Comparison of ENCODE assay signal across 2 cellular contexts in the genomic region with DNA sequence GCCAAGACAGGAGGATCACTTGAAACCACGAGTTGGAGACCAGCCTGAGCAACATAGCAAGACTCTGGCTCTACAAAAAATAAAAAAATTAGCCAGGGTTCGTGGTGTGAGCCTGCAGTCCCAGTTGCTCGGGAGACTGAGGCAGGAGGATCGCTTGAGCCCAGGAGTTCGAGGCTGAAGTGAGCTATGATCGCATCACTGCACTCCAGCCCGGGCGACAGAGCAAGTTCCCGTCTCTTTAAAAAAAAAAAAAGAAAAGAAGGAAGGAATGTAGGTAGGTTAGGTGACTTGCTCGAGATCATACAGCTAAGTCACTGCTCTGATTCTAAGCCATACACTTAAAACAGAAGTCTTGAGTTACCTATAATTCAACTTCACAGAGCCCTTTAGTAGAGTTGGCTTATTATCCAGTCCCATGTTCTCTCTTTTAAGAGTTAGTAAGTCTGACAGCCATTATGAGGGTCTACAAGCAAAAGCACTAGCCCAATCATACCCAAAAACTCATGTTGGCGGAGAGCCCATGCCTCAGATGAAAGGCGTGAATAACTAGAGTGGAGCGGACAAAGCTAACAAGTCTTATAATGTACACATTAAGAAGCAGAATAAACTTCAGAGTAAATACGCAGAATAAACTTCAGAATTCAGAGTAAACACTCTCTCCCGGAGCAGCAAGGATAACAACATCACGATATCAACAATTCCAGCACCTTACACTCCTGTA.
TF ChIP-seq lines count a peak whose summit lies in the region.

No MANE protein-coding gene starts in this region.

TF ChIP-seq in SK-N-SH, 30 proteins besides CTCF, POLR2A, EP300 and RAD21 (continued from another document):
- TF ChIP-seq, protein P1, sequence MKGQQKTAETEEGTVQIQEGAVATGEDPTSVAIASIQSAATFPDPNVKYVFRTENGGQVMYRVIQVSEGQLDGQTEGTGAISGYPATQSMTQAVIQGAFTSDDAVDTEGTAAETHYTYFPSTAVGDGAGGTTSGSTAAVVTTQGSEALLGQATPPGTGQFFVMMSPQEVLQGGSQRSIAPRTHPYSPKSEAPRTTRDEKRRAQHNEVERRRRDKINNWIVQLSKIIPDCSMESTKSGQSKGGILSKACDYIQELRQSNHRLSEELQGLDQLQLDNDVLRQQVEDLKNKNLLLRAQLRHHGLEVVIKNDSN (IDR thresholded peaks at IDR 0.05; ENCODE audit: borderline replicate concordance, low read depth), result no peak
- TF ChIP-seq MXI1 (IDR thresholded peaks at IDR 0.05; ENCODE audit: low read depth, low read length) (no peak), SIN3A (IDR thresholded peaks at IDR 0.05; ENCODE audit: borderline replicate concordance, low read depth, low read length) (no peak), YY1 (IDR thresholded peaks at IDR 0.05; ENCODE audit: low read depth) (no peak), ELF1 (IDR thresholded peaks at IDR 0.05) (no peak), SMC3 (IDR thresholded peaks at IDR 0.05; ENCODE audit: low read depth, low read length) (no peak), CHD2 (IDR thresholded peaks at IDR 0.05; ENCODE audit: low read length, partially characterized antibody) (no peak), TEAD4 (IDR thresholded peaks at IDR 0.05; ENCODE audit: borderline replicate concordance, insufficient read depth) (no peak), FOSL2 (IDR thresholded peaks at IDR 0.05; ENCODE audit: borderline replicate concordance, low read depth) (no peak), GATA2 (CRISPR knock-in tag; IDR thresholded peaks at IDR 0.05) (no peak), FOXJ3 (CRISPR knock-in tag; IDR thresholded peaks at IDR 0.05) (no peak), TAF1 (IDR thresholded peaks at IDR 0.05; ENCODE audit: borderline replicate concordance, low read depth, low read length) (no peak), FOXM1 (IDR thresholded peaks at IDR 0.05; ENCODE audit: low read depth) (no peak), JUND (IDR thresholded peaks at IDR 0.05) (no peak), MEF2A (IDR thresholded peaks at IDR 0.05; ENCODE audit: borderline replicate concordance, low read depth) (no peak), NRF1 (IDR thresholded peaks at IDR 0.05; ENCODE audit: low read depth, low read length) (no peak), EZH2phosphoT487 (IDR thresholded peaks at IDR 0.05; ENCODE audit: borderline replicate concordance, low read depth) (no peak)
TF ChIP-seq in SK-N-SH: peak in this region for 0.

TF ChIP-seq in SK-N-SH treated with all-trans-retinoic acid at 6 μM for 48 hours, 23 proteins besides CTCF, POLR2A, EP300 and RAD21 (continued from another document):
- TF ChIP-seq, protein P2, sequence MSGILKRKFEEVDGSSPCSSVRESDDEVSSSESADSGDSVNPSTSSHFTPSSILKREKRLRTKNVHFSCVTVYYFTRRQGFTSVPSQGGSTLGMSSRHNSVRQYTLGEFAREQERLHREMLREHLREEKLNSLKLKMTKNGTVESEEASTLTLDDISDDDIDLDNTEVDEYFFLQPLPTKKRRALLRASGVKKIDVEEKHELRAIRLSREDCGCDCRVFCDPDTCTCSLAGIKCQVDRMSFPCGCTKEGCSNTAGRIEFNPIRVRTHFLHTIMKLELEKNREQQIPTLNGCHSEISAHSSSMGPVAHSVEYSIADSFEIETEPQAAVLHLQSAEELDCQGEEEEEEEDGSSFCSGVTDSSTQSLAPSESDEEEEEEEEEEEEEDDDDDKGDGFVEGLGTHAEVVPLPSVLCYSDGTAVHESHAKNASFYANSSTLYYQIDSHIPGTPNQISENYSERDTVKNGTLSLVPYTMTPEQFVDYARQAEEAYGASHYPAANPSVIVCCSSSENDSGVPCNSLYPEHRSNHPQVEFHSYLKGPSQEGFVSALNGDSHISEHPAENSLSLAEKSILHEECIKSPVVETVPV (CRISPR knock-in tag; IDR thresholded peaks at IDR 0.05), result no peak
- TF ChIP-seq ISL1 (CRISPR knock-in tag; IDR thresholded peaks at IDR 0.05), result no peak
- no peak for TF ChIP-seq ZFP3 (CRISPR knock-in tag; IDR thresholded peaks at IDR 0.05)
